ENCODE assay signal across 27 cellular contexts in the genomic region with DNA sequence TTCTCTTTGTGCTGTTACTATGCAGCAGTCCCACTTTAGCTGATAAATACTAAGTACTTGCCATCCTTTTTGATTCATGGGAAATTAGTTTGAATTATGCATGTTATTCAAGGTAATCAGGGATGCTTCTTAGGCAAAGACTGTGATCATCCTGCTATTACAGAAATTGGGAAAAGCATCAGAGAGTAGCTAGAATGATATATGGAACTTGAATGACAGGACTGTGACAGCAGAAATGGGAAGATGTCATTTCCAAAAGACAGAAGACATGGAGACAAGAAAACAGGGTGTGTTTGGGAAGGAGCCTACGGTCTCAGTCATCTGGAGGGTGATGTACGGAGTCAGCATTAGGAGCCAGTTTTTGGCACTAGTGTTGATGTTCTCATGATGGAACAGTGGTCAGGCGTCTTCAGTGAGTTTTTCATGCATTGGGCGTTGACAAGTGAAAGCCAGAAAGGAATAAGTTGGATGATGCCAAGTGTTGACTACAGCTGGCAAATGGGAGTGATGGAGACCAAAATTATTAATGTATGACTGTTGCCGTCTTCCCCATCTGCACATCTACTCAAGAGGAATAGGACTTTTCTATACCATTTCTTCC.
"Had no signal": no experiment of that assay in that cellular context is flagged by ENCODE, and none has a peak within 500 bp of the region (broad histone marks: within the 10 kb centered on the region; RNA-seq: fewer than 3 reads in every experiment).

No MANE protein-coding gene starts in this region.

- DNase-seq: nephron progenitor cell; occipital lobe; ovary; posterior cingulate gyrus; psoas muscle; right cardiac atrium; right lobe of liver; sigmoid colon; small intestine; stimulated activated CD4-positive, alpha-beta T cell treated with anti-CD3 and anti-CD28 coated beads, Interleukin-15, amount 100 ng/mL, for 24 hours; stimulated activated CD4-positive, alpha-beta T cell treated with anti-CD3 and anti-CD28 coated beads, Interleukin-2, amount 100 ng/mL, for 24 hours; stimulated activated CD4-positive, alpha-beta T cell treated with anti-CD3 and anti-CD28 coated beads, Interleukin-2, amount 100 ng/mL, for 48 hours; stimulated activated CD4-positive, alpha-beta T cell treated with anti-CD3 and anti-CD28 coated beads, Interleukin-4, amount 100 ng/mL, for 24 hours; stimulated activated naive B cell treated with anti-CD40 and anti-IgM and Interleukin-4, amounts not matched to agents 10 μg/mL and 1 μg/mL and 100 μg/mL, for 72 hours; stimulated activated naive CD4-positive, alpha-beta T cell treated with Interleukin-2 at 50 U/mL for 16 hours; stomach; thyroid gland; trophoblast cell; upper lobe of left lung had no signal

- H3K4me3 ChIP-seq: neural progenitor cell, ovary, psoas muscle, right lobe of liver, sigmoid colon, stomach, thoracic aorta, thyroid gland, tibial nerve, upper lobe of left lung, vagina had no signal

- H3K4me1 ChIP-seq: parathyroid adenoma, psoas muscle, right lobe of liver, sigmoid colon, stomach, thyroid gland, tibial nerve, upper lobe of left lung, vagina had no signal

- H3K9ac ChIP-seq: neural progenitor cell, parathyroid adenoma had no signal

- ATAC-seq: natural killer cell treated with Interleukin-12 subunit alpha and Interleukin-12 subunit beta and Interleukin-15 and Interleukin-18, amount 100 ng/mL, for 72 hours; psoas muscle; right cardiac atrium; right lobe of liver; stimulated activated effector memory CD8-positive, alpha-beta T cell treated with anti-CD3 and anti-CD28 coated beads, Interleukin-12 subunit alpha, Interleukin-12 subunit beta, amount 100 ng/mL, for 72 hours; stimulated activated naive B cell treated with anti-CD40 and anti-IgM and Interleukin-4, amounts not matched to agents 10 μg/mL and 1 μg/mL and 100 μg/mL, for 72 hours had no signal

- H2AFZ ChIP-seq: neural progenitor cell, parathyroid adenoma had no signal

- H3K79me2 ChIP-seq: parathyroid adenoma had no signal

- H3K9me3 ChIP-seq: ovary, psoas muscle, right lobe of liver, sigmoid colon, stomach, thoracic aorta, thyroid gland, tibial nerve, upper lobe of left lung, vagina had no signal

- H3K27ac ChIP-seq: neural progenitor cell, ovary, parathyroid adenoma, psoas muscle, right lobe of liver, sigmoid colon, stomach, thoracic aorta, thyroid gland, tibial nerve, upper lobe of left lung, vagina had no signal

- FAIRE-seq: small intestine, urothelium cell line had no signal

- H3K36me3 ChIP-seq: neural progenitor cell, ovary, right lobe of liver, sigmoid colon, stomach, thoracic aorta, thyroid gland, tibial nerve, upper lobe of left lung, vagina had no signal

- H3K27me3 ChIP-seq: neural progenitor cell, ovary, right lobe of liver, sigmoid colon, stomach, thyroid gland, tibial nerve, upper lobe of left lung, vagina had no signal

- H3K4me2 ChIP-seq: neural progenitor cell had no signal
